ENCODE assay signal across 9 cellular contexts in genomic region chr3:158768881-158769518, GRCh38. TPM values are rescaled to one million over a fixed set of nuclear protein-coding genes. Genes with fewer than 3 reads are reported as not detected.
A peak's percentile ranks its signal among the peaks of the same experiment; 100 is the strongest.
DNase-seq lines count a peak whose midpoint lies in the region; TF ChIP-seq lines count a peak whose summit lies in the region.
"Had no signal": no experiment of that assay in that cellular context is flagged by ENCODE, and none has a peak within 500 bp of the region (broad histone marks: within the 10 kb centered on the region; RNA-seq: fewer than 3 reads in every experiment).

No MANE protein-coding gene starts in this region.

- H2AFZ ChIP-seq in SK-N-SH (ENCODE audit: low read depth) (no peak overlapping the region), parathyroid adenoma (no peak overlapping the region)

- H3K4me3 ChIP-seq in SK-N-SH (ENCODE audit: low read depth in 2 of 2, low read length in 1 of 2) (no peak overlapping the region), foreskin fibroblast (ENCODE audit: low read depth in 1 of 2, low read length in 2 of 2) (peak overlapping the region in 1 of 2 donors; percentile 26), parathyroid adenoma (ENCODE audit: low read depth, low read length) (no peak overlapping the region)

- peak; percentile 83 for DNase-seq in AG08396 (ENCODE audit: low spot score)
- no peak for DNase-seq in SK-N-SH
- DNase-seq in foreskin fibroblast, result peak; percentile 84 to 93
- DNase-seq in activated CD4-positive, alpha-beta T cell treated with anti-CD3 and anti-CD28 coated beads for 1 hour, result no peak
- DNase-seq in NCI-H345 (lab: John Stamatoyannopoulos, UW), result no peak
- no peak for DNase-seq in SKM-1 (lab: John Stamatoyannopoulos, UW; ENCODE audit: unreplicated experiment)
- no peak for DNase-seq in NCI-H2107 treated with DMSO at 0.1 percent for 48 hours (lab: John Stamatoyannopoulos, UW; ENCODE audit: unreplicated experiment)
- DNase-seq: CD8-positive, alpha-beta T cell had no signal

- H3K4me1 ChIP-seq in SK-N-SH (ENCODE audit: control insufficient read depth in 1 of 2, insufficient read depth in 2 of 2, low read depth in 1 of 2, low read length in 1 of 2) (peaks cover 4 to 29% of the 10 kb centered on the region in 2 experiments; a peak in 3 of 4 replicates), parathyroid adenoma (no peaks in the 10 kb centered on the region)

- peak overlapping the region; percentile 25 to 75; a peak in 3 of 4 replicates for H3K27ac ChIP-seq in SK-N-SH (ENCODE audit: low read depth in 2 of 2, low read length in 1 of 2)
- H3K27ac ChIP-seq in parathyroid adenoma, result peak overlapping the region; percentile 30

- no peaks in the 10 kb centered on the region for H3K36me3 ChIP-seq in SK-N-SH (replicated peaks in 1 of 2; ENCODE audit: control insufficient read depth in 1 of 2, insufficient read depth in 2 of 2, low read length in 1 of 2)
- H3K36me3 ChIP-seq in parathyroid adenoma (ENCODE audit: control insufficient read depth, insufficient read depth, low read length), result no peaks in the 10 kb centered on the region

- no peaks in the 10 kb centered on the region for H4K20me1 ChIP-seq in SK-N-SH (ENCODE audit: insufficient read depth)

- H3K9me3 ChIP-seq in SK-N-SH (no peaks in the 10 kb centered on the region), parathyroid adenoma (ENCODE audit: control insufficient read depth, low read length) (no peaks in the 10 kb centered on the region)

- TF ChIP-seq CTCF in SK-N-SH (IDR thresholded peaks at IDR 0.05), result no peak
- TF ChIP-seq CTCF in foreskin fibroblast (IDR thresholded peaks at IDR 0.05; ENCODE audit: low read depth, low read length), result no peak
- TF ChIP-seq CTCF in parathyroid adenoma (IDR thresholded peaks at IDR 0.05), result no peak

- peaks cover 6% of the 10 kb centered on the region for H3F3A ChIP-seq in SK-N-SH (replicated peaks; ENCODE audit: insufficient read depth)

- WGBS in SK-N-SH (ENCODE audit: low lambda C conversion rate), result 64% methylated on average over 8 of the region's 8 CpGs

- H3K27me3 ChIP-seq in SK-N-SH (ENCODE audit: insufficient read depth), result no peaks in the 10 kb centered on the region
- no peaks in the 10 kb centered on the region for H3K27me3 ChIP-seq in parathyroid adenoma (ENCODE audit: control insufficient read depth, insufficient read depth, low read length)

- TF ChIP-seq EP300 in SK-N-SH (IDR thresholded peaks at IDR 0.05; ENCODE audit: borderline replicate concordance in 1 of 2, low read depth in 1 of 2, low read length in 1 of 2), result peak; percentile 65 to 67; a peak in 3 of 4 replicates

- H3K9ac ChIP-seq in SK-N-SH (no peak overlapping the region), parathyroid adenoma (no peak overlapping the region)

- H3K79me2 ChIP-seq in SK-N-SH (ENCODE audit: insufficient read depth) (no peaks in the 10 kb centered on the region), parathyroid adenoma (no peaks in the 10 kb centered on the region)

- TF ChIP-seq RAD21 in SK-N-SH (IDR thresholded peaks at IDR 0.05; ENCODE audit: low read length), result no peak

- H3K4me2 ChIP-seq in SK-N-SH (peak overlapping the region; percentile 34), parathyroid adenoma (ENCODE audit: low read length) (no peak overlapping the region)

- POLR2A ChIA-PET in SK-N-SH (lab: Yijun Ruan, JAX), result no interaction called here

- CTCF ChIA-PET in SK-N-SH (lab: Yijun Ruan, JAX), result interaction anchor here (5.8 kb wide), 1 partner anchor 41 kb away, joined by 29 read pairs; no protein-coding TSS in a partner anchor

- no peaks in the 10 kb centered on the region for H3K9me2 ChIP-seq in SK-N-SH

TF ChIP-seq in SK-N-SH, 30 proteins besides CTCF, POLR2A, EP300 and RAD21:
- peak; percentile 95 for TF ChIP-seq NFIC (IDR thresholded peaks at IDR 0.05; ENCODE audit: borderline replicate concordance)
- 0 out of 2 replicates have a peak, but pooled peaks have one; percentile 32 for TF ChIP-seq MEF2A (IDR thresholded peaks at IDR 0.05; ENCODE audit: borderline replicate concordance, low read depth)
- no peak for TF ChIP-seq GABPA (IDR thresholded peaks at IDR 0.05; ENCODE audit: low read depth)
- TF ChIP-seq RCOR1 (IDR thresholded peaks at IDR 0.05; ENCODE audit: low read length), result no peak
- peak; percentile 61; the same call in 1 of the 2 replicates for TF ChIP-seq POLR2AphosphoS5 (IDR thresholded peaks at IDR 0.05; ENCODE audit: low read depth, low read length)
- TF ChIP-seq FOSL2 (IDR thresholded peaks at IDR 0.05; ENCODE audit: borderline replicate concordance, low read depth), result peak; percentile 41; the same call in 1 of the 2 replicates
- TF ChIP-seq PBX3 (IDR thresholded peaks at IDR 0.05), result peak; percentile 61
- peak; percentile 72; the same call in 1 of the 2 replicates for TF ChIP-seq TEAD4 (IDR thresholded peaks at IDR 0.05; ENCODE audit: borderline replicate concordance, insufficient read depth)
- no peak for TF ChIP-seq ELF1 (IDR thresholded peaks at IDR 0.05)
- peak; percentile 100 for TF ChIP-seq RXRA (IDR thresholded peaks at IDR 0.05; ENCODE audit: borderline replicate concordance, low read depth)
- peak; percentile 54; the same call in 1 of the 2 replicates for TF ChIP-seq REST (IDR thresholded peaks at IDR 0.05; ENCODE audit: low read depth, low read length)
- TF ChIP-seq MAX (IDR thresholded peaks at IDR 0.05; ENCODE audit: low read depth), result no peak
- TF ChIP-seq USF2 (IDR thresholded peaks at IDR 0.05; ENCODE audit: borderline replicate concordance, low read depth, low read length), result no peak
- TF ChIP-seq JUND (IDR thresholded peaks at IDR 0.05), result peak; percentile 51
- TF ChIP-seq TCF12 (IDR thresholded peaks at IDR 0.05), result peak; percentile 94

RNA-seq across cellular contexts. Expression of gene MFSD1, which starts 32.9 kb away (rescaled TPM):
- 44.9 and 70.4 TPM in 2 replicates for polyA plus RNA-seq in SK-N-SH (2012; rRNA removed)
- polyA plus RNA-seq in SK-N-SH (2012; cell fraction: cytosol; rRNA removed), result 62.0 and 65.7 TPM in 2 replicates
- 21.3 and 43.6 TPM in 2 replicates for polyA plus RNA-seq in SK-N-SH (2012; cell fraction: nucleus; rRNA removed)

RNA-seq across cellular contexts. Expression of gene RARRES1, which starts 36.7 kb away (rescaled TPM):
- 0.11 and 0.15 TPM in 2 replicates for polyA plus RNA-seq in SK-N-SH (2012; rRNA removed)
- polyA plus RNA-seq in SK-N-SH (2012; cell fraction: cytosol; rRNA removed), result 0.14 and 0.48 TPM in 2 replicates
- polyA plus RNA-seq in SK-N-SH (2012; cell fraction: nucleus; rRNA removed), result 0.05 and 0.10 TPM in 2 replicates

Comparison
In these comparisons a context has a peak if more than half of its experiments do, and no peak if none do; other contexts are left out.
1. DNase-seq: peak in AG08396 (single experiment) and foreskin fibroblast (2 of 2); none in SK-N-SH (single experiment), activated CD4-positive, alpha-beta T cell treated with anti-CD3 and anti-CD28 coated beads for 1 hour (single experiment), NCI-H345 (single experiment), SKM-1 (single experiment) and NCI-H2107 treated with DMSO at 0.1 percent for 48 hours (single experiment).